In genomic region chr1:215453440-215453839, GRCh38 we compare ENCODE assay signal across 32 cellular contexts.
"Had no signal": no experiment of that assay in that cellular context is flagged by ENCODE, and none has a peak within 500 bp of the region (broad histone marks: within the 10 kb centered on the region; RNA-seq: fewer than 3 reads in every experiment).

No MANE protein-coding gene starts in this region.

- H3K27me3 ChIP-seq: MG63 had no signal

- H3K4me1 ChIP-seq: SJCRH30 had no signal

- H2AFZ ChIP-seq: PC-9 had no signal

- DNase-seq: Kasumi-1, MG63, NCI-H1048, NCI-H1092 treated with DMSO at 0.1 percent for 48 hours, NCI-H1105 treated with DMSO at 0.1 percent for 48 hours, NCI-H1417, NCI-H1436, NCI-H146, NCI-H1694, NCI-H187, NCI-H1930, NCI-H2029 treated with DMSO at 0.1 percent for 48 hours, NCI-H2081 treated with DMSO at 0.1 percent for 48 hours, NCI-H2107, NCI-H2171, NCI-H226, NCI-H446 treated with DMSO at 0.1 percent for 48 hours, NCI-H510A, NCI-H524, NCI-H526, NCI-H69, NCI-H748 treated with DMSO at 0.1 percent for 48 hours, NCI-H82, PC-9, SHP77, SIG-M5, SJCRH30 had no signal

- ATAC-seq: Panc1, Right ventricle myocardium inferior, SK-N-SH treated with all-trans-retinoic acid at 6 μM for 48 hours had no signal

- H3K4me3 ChIP-seq: MG63, PC-9, SJCRH30, SK-N-MC had no signal

- H3K36me3 ChIP-seq: MG63, SJCRH30 had no signal

- H3K27ac ChIP-seq: PC-9, RWPE1, SJCRH30, SK-N-MC had no signal

- H3K9me3 ChIP-seq: MG63 had no signal

- H3K4me2 ChIP-seq: PC-9 had no signal
